Comparison of ENCODE assay signal across 16 cellular contexts in genomic region chr1:41368801-41369200, GRCh38.
"Had no signal": no experiment of that assay in that cellular context is flagged by ENCODE, and none has a peak within 500 bp of the region (broad histone marks: within the 10 kb centered on the region; RNA-seq: fewer than 3 reads in every experiment).

No MANE protein-coding gene starts in this region.

- H3K36me3 Mint-ChIP-seq: activated naive CD4-positive, alpha-beta T cell treated with anti-CD3 and anti-CD28 coated beads, Interleukin-2, amount 50 U/mL, for 24 hours; naive B cell; T-cell had no signal

- H3K27ac Mint-ChIP-seq: activated naive CD4-positive, alpha-beta T cell treated with anti-CD3 and anti-CD28 coated beads, Interleukin-2, amount 50 U/mL, for 24 hours; activated T-helper 2 cell treated with anti-CD3 and anti-CD28 coated beads, Interferon-gamma antibody, Interleukin-2, Interleukin-4, amounts not matched to agents 10 μg/mL and 5 μg/mL and 100 μg/mL, durations not matched to agents 14 hours and 24 hours and 36 hours; T-cell had no signal

- H3K9me3 Mint-ChIP-seq: activated naive CD4-positive, alpha-beta T cell treated with anti-CD3 and anti-CD28 coated beads, Interleukin-2, amount 50 U/mL, for 24 hours; activated T-helper 2 cell treated with anti-CD3 and anti-CD28 coated beads, Interferon-gamma antibody, Interleukin-2, Interleukin-4, amounts not matched to agents 10 μg/mL and 5 μg/mL and 100 μg/mL, durations not matched to agents 14 hours and 24 hours and 36 hours; naive B cell; T-cell had no signal

- H3K4me3 Mint-ChIP-seq: activated naive CD4-positive, alpha-beta T cell treated with anti-CD3 and anti-CD28 coated beads, Interleukin-2, amount 50 U/mL, for 24 hours; T-cell had no signal

- ATAC-seq: esophagus mucosa, T-cell had no signal

- DNase-seq: activated CD4-positive, alpha-beta T cell treated with anti-CD3 and anti-CD28 coated beads, Interleukin-2, amount 50 U/mL, for 48 hours; adrenal gland; colonic mucosa; islet precursor cell; naive B cell; small intestine; stimulated activated CD4-positive, alpha-beta T cell treated with anti-CD3 and anti-CD28 coated beads, Interleukin-4, amount 100 ng/mL, for 24 hours; stimulated activated naive CD4-positive, alpha-beta T cell treated with Interleukin-2 at 50 U/mL for 16 hours; substantia nigra; T-cell; T-helper 9 cell; transverse colon had no signal

- FAIRE-seq: small intestine had no signal

- H3K27ac ChIP-seq: adrenal gland, colonic mucosa, right atrium auricular region, transverse colon had no signal
